Comparison of ENCODE assay signal across 31 cellular contexts in genomic region chr20:56003111-56003800, GRCh38. TPM values are rescaled to one million over a fixed set of nuclear protein-coding genes. Genes with fewer than 3 reads are reported as not detected.
DNase-seq lines count a peak whose midpoint lies in the region; ATAC-seq and TF ChIP-seq lines count a peak whose summit lies in the region.
"Had no signal": no experiment of that assay in that cellular context is flagged by ENCODE, and none has a peak within 500 bp of the region (broad histone marks: within the 10 kb centered on the region; RNA-seq: fewer than 3 reads in every experiment).

No MANE protein-coding gene starts in this region.

- H3K4me1 ChIP-seq in iPS-20b (ENCODE audit: insufficient read depth, low read length), result no peaks in the 10 kb centered on the region
- H3K4me1 ChIP-seq: BLaER1 had no signal

- DNase-seq in GM10266 (ENCODE audit: extremely low spot score) (peak; percentile 20), astrocyte of the hippocampus (ENCODE audit: low read depth, low spot score) (peak; percentile 7), omental fat pad (ENCODE audit: low spot score) (no peak), HCEC 1CT (no peak), DMS79 treated with DMSO at 0.1 percent for 48 hours (lab: John Stamatoyannopoulos, UW) (no peak)
- DNase-seq: ACHN; activated B cell treated with CpG ODN at 0.5 μM for 24 hours; activated naive CD4-positive, alpha-beta T cell treated with anti-CD3 and anti-CD28 coated beads for 36 hours; amniotic stem cell; DND-41; effector CD8-positive, alpha-beta T cell; erythroblast; heart right ventricle; HFFc6; IMR-90; NCI-H1092; NCI-H1694 treated with DMSO at 0.1 percent for 48 hours; NCI-H510A treated with DMSO at 0.1 percent for 48 hours; NK-92 treated with Interleukin-12 subunit alpha and Interleukin-12 subunit beta, amount 100 ng/mL, for 24 hours; SHP77 treated with DMSO at 0.1 percent for 48 hours; SW 1271; T1000 had no signal

- TF ChIP-seq CTCF in GM10266 (IDR thresholded peaks at IDR 0.05; ENCODE audit: control insufficient read depth, insufficient read depth, low read depth, missing control alignments) (no peak), omental fat pad (IDR thresholded peaks at IDR 0.05) (no peak)

- H3K9me3 ChIP-seq in iPS-20b (ENCODE audit: insufficient read depth, low read depth, low read length), result no peaks in the 10 kb centered on the region; the same call in none of the 2 replicates
- H3K9me3 ChIP-seq: heart right ventricle, mucosa of descending colon, ovary had no signal

- no peaks in the 10 kb centered on the region for H3K36me3 ChIP-seq in iPS-20b (ENCODE audit: insufficient read depth, low read depth, low read length)
- H3K36me3 ChIP-seq: BLaER1, heart right ventricle, ovary had no signal

- peak overlapping the region; percentile 62 for H3K4me3 ChIP-seq in iPS-20b (ENCODE audit: low read length)
- H3K4me3 ChIP-seq: BLaER1, heart right ventricle, mucosa of descending colon, ovary had no signal

- H3K27me3 ChIP-seq in iPS-20b (ENCODE audit: insufficient read depth, low read length), result peaks cover 84% of the 10 kb centered on the region
- H3K27me3 ChIP-seq: BLaER1, ovary had no signal

- ATAC-seq in omental fat pad (ENCODE audit: low FRiP score) (peak; percentile 15), GM21619 (IDR thresholded peaks at IDR 0.05; ENCODE audit: unreplicated experiment) (no peak), GM19463 (IDR thresholded peaks at IDR 0.05; ENCODE audit: unreplicated experiment) (no peak)
- ATAC-seq: natural killer cell treated with Interleukin-12 subunit alpha and Interleukin-12 subunit beta and Interleukin-15 and Interleukin-18, amount 100 ng/mL, for 72 hours; Panc1 had no signal

- H3K27ac ChIP-seq in iPS-20b (ENCODE audit: low read length), result no peak overlapping the region
- H3K27ac ChIP-seq: BLaER1, heart right ventricle, ovary had no signal

- H3K9ac ChIP-seq in iPS-20b (ENCODE audit: low read depth, low read length), result no peak overlapping the region
- H3K9ac ChIP-seq: BLaER1 had no signal

RNA-seq across cellular contexts. Expression of gene CBLN4, which starts 2.1 kb away (rescaled TPM):
- 1 to 10 TPM in 1 of 4 donors, under 1 TPM in 2, not detected in 1; 0.13 to 1.0 (median 0.32) TPM for total RNA-seq in omental fat pad
- total RNA-seq: activated B cell treated with CpG ODN at 0.5 μM for 24 hours; activated naive CD4-positive, alpha-beta T cell treated with anti-CD3 and anti-CD28 coated beads for 36 hours; bronchial epithelial cell; heart right ventricle; HFFc6; IMR-90; mucosa of descending colon; natural killer cell treated with Interleukin-12 subunit alpha and Interleukin-12 subunit beta and Interleukin-15 and Interleukin-18, amount 100 ng/mL, for 72 hours had no signal

Comparison
In these comparisons a context has a peak if more than half of its experiments do, and no peak if none do; other contexts are left out.
1. DNase-seq: peak in GM10266 (single experiment) and astrocyte of the hippocampus (single experiment); none in omental fat pad (single experiment), HCEC 1CT (single experiment) and DMS79 treated with DMSO at 0.1 percent for 48 hours (single experiment).